1 cellular context compared by ENCODE assay signal in the genomic region with DNA sequence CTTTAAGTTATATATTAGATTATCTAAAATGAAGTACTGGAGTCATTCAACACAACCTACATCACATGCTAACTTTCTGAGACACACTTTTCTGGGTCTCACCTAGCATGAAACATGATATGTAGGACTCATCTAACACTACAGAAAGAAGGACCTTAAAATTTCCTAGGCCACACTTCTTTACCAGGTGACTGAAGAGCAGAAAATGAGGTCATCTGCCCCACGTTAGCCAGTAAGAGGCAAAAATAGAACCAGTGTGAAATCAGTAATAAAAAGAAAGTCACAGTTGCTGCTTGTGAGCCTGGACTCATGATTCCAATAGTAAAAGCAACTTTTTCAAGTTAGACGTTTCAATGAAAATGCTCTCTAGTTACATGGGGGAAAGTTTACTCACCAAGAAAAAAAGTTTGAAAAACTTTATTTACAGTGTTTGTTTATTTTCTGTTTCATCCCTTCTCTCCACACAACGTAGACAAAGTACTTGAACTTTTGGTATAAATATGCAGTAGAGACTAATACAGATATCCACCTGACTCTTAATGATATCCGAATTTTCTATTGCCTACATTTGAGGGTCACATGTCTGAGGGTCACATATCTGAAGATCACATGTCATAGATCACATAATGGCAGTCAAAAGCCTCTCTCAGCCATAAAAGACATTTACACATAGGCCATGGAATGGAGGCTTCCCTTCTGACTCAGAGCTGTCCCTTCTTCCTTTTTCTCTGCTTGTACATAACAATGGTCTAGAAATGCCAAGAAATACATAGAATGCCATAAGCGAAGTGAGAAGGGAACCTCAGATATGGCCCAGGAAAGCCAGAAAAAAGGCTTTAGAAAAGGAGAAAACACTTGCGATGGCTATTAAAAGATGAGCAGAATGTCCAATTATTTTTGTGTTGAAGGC.
TF ChIP-seq lines count a peak whose summit lies in the region.

No MANE protein-coding gene starts in this region.

TF ChIP-seq in K562, 482 proteins besides CTCF, POLR2A, EP300 and RAD21:
- TF ChIP-seq, protein P1, sequence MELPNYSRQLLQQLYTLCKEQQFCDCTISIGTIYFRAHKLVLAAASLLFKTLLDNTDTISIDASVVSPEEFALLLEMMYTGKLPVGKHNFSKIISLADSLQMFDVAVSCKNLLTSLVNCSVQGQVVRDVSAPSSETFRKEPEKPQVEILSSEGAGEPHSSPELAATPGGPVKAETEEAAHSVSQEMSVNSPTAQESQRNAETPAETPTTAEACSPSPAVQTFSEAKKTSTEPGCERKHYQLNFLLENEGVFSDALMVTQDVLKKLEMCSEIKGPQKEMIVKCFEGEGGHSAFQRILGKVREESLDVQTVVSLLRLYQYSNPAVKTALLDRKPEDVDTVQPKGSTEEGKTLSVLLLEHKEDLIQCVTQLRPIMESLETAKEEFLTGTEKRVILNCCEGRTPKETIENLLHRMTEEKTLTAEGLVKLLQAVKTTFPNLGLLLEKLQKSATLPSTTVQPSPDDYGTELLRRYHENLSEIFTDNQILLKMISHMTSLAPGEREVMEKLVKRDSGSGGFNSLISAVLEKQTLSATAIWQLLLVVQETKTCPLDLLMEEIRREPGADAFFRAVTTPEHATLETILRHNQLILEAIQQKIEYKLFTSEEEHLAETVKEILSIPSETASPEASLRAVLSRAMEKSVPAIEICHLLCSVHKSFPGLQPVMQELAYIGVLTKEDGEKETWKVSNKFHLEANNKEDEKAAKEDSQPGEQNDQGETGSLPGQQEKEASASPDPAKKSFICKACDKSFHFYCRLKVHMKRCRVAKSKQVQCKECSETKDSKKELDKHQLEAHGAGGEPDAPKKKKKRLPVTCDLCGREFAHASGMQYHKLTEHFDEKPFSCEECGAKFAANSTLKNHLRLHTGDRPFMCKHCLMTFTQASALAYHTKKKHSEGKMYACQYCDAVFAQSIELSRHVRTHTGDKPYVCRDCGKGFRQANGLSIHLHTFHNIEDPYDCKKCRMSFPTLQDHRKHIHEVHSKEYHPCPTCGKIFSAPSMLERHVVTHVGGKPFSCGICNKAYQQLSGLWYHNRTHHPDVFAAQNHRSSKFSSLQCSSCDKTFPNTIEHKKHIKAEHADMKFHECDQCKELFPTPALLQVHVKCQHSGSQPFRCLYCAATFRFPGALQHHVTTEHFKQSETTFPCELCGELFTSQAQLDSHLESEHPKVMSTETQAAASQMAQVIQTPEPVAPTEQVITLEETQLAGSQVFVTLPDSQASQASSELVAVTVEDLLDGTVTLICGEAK (IDR thresholded peaks at IDR 0.05), result peak; percentile 89
- TF ChIP-seq, protein P1 (CRISPR knock-in tag; IDR thresholded peaks at IDR 0.05), result peak; percentile 83
- no peak for TF ChIP-seq PYGO2 (tag; IDR thresholded peaks at IDR 0.05)
- TF ChIP-seq, protein P2, sequence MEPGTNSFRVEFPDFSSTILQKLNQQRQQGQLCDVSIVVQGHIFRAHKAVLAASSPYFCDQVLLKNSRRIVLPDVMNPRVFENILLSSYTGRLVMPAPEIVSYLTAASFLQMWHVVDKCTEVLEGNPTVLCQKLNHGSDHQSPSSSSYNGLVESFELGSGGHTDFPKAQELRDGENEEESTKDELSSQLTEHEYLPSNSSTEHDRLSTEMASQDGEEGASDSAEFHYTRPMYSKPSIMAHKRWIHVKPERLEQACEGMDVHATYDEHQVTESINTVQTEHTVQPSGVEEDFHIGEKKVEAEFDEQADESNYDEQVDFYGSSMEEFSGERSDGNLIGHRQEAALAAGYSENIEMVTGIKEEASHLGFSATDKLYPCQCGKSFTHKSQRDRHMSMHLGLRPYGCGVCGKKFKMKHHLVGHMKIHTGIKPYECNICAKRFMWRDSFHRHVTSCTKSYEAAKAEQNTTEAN (CRISPR knock-in tag; IDR thresholded peaks at IDR 0.05), result no peak
- TF ChIP-seq TRIM28 (IDR thresholded peaks at IDR 0.05), result no peak
- TF ChIP-seq MEF2A (IDR thresholded peaks at IDR 0.05; ENCODE audit: control insufficient read depth, low read depth, low read length), result peak; percentile 80; the same call in 1 of the 2 replicates
- TF ChIP-seq, protein P3, sequence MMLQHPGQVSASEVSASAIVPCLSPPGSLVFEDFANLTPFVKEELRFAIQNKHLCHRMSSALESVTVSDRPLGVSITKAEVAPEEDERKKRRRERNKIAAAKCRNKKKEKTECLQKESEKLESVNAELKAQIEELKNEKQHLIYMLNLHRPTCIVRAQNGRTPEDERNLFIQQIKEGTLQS (IDR thresholded peaks at IDR 0.05), result peak; percentile 29; the same call in 1 of the 2 replicates
- TF ChIP-seq, protein P3 (CRISPR knock-in tag; conservative IDR thresholded peaks at IDR 0.05), result no peak
- TF ChIP-seq ZNF384 (IDR thresholded peaks at IDR 0.05; ENCODE audit: low read depth, low read length), result 0 out of 2 replicates have a peak, but pooled peaks have one; percentile 14
- no peak for TF ChIP-seq RNF2 (IDR thresholded peaks at IDR 0.05)
- no peak for TF ChIP-seq SMARCC2 (IDR thresholded peaks at IDR 0.05; ENCODE audit: low read depth)
- no peak for TF ChIP-seq ZC3H4 (CRISPR knock-in tag; IDR thresholded peaks at IDR 0.05; ENCODE audit: borderline replicate concordance)
- TF ChIP-seq, protein P4, sequence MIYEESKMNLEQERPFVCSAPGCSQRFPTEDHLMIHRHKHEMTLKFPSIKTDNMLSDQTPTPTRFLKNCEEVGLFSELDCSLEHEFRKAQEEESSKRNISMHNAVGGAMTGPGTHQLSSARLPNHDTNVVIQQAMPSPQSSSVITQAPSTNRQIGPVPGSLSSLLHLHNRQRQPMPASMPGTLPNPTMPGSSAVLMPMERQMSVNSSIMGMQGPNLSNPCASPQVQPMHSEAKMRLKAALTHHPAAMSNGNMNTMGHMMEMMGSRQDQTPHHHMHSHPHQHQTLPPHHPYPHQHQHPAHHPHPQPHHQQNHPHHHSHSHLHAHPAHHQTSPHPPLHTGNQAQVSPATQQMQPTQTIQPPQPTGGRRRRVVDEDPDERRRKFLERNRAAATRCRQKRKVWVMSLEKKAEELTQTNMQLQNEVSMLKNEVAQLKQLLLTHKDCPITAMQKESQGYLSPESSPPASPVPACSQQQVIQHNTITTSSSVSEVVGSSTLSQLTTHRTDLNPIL (CRISPR knock-in tag; IDR thresholded peaks at IDR 0.05), result no peak
